2 cellular contexts compared by ENCODE assay signal in the genomic region with DNA sequence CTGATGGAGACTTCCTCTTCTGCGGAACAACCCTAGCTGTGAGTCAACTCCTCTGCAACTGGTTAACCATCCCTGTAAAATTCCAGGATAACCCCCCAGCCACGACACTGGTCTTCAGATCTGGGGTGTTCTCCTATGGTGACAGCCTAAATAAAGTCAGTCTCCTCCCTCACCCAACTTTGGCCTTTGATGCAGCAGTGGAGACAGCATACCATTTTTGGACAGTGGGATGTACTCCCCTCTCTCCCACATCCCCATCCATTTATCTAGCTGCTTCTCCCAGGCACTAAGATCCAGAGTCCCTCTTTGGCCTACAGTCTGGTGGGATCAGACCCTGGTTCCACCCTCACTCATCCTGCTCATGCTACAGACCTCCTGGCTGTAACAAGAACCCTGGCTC.
TF ChIP-seq lines count a peak whose summit lies in the region.

No MANE protein-coding gene starts in this region.

TF ChIP-seq in H1, 55 proteins besides CTCF, POLR2A, EP300 and RAD21:
- TF ChIP-seq JUND (IDR thresholded peaks at IDR 0.05; ENCODE audit: low read length) (no peak), MAFK (IDR thresholded peaks at IDR 0.05; ENCODE audit: low read depth, low read length) (no peak), NANOG (IDR thresholded peaks at IDR 0.05; ENCODE audit: insufficient read depth, low read depth, low read length, poor library complexity, severe bottlenecking) (no peak), SP2 (IDR thresholded peaks at IDR 0.05; ENCODE audit: low read length) (no peak), BACH1 (IDR thresholded peaks at IDR 0.05; ENCODE audit: low read length) (no peak), FOSL1 (IDR thresholded peaks at IDR 0.05; ENCODE audit: insufficient read depth, low read depth, low read length) (no peak), TEAD4 (IDR thresholded peaks at IDR 0.05; ENCODE audit: low read depth, low read length) (no peak), SUZ12 (IDR thresholded peaks at IDR 0.05; ENCODE audit: low read length) (no peak), SIX5 (IDR thresholded peaks at IDR 0.05; ENCODE audit: low read depth, low read length) (no peak), POU5F1 (IDR thresholded peaks at IDR 0.05; ENCODE audit: low read depth, low read length) (no peak), ZNF274 (IDR thresholded peaks at IDR 0.05; ENCODE audit: borderline replicate concordance, extremely low read depth, low read length) (no peak), EZH2 (IDR thresholded peaks at IDR 0.05; ENCODE audit: low read depth, low read length, severe bottlenecking) (no peak), GTF2F1 (IDR thresholded peaks at IDR 0.05; ENCODE audit: borderline replicate concordance, low read depth, low read length) (no peak), PHF8 (conservative IDR thresholded peaks at IDR 0.05; ENCODE audit: low read depth, low read length) (no peak), CHD2 (IDR thresholded peaks at IDR 0.05; ENCODE audit: low read length) (no peak), RFX5 (IDR thresholded peaks at IDR 0.05; ENCODE audit: borderline replicate concordance, low read depth, low read length) (no peak), SP4 (IDR thresholded peaks at IDR 0.05; ENCODE audit: low read length) (no peak), YY1 (IDR thresholded peaks at IDR 0.05; ENCODE audit: low read depth, low read length) (no peak), RXRA (IDR thresholded peaks at IDR 0.05; ENCODE audit: insufficient read depth, low read depth, low read length) (no peak)
- TF ChIP-seq, protein P1, sequence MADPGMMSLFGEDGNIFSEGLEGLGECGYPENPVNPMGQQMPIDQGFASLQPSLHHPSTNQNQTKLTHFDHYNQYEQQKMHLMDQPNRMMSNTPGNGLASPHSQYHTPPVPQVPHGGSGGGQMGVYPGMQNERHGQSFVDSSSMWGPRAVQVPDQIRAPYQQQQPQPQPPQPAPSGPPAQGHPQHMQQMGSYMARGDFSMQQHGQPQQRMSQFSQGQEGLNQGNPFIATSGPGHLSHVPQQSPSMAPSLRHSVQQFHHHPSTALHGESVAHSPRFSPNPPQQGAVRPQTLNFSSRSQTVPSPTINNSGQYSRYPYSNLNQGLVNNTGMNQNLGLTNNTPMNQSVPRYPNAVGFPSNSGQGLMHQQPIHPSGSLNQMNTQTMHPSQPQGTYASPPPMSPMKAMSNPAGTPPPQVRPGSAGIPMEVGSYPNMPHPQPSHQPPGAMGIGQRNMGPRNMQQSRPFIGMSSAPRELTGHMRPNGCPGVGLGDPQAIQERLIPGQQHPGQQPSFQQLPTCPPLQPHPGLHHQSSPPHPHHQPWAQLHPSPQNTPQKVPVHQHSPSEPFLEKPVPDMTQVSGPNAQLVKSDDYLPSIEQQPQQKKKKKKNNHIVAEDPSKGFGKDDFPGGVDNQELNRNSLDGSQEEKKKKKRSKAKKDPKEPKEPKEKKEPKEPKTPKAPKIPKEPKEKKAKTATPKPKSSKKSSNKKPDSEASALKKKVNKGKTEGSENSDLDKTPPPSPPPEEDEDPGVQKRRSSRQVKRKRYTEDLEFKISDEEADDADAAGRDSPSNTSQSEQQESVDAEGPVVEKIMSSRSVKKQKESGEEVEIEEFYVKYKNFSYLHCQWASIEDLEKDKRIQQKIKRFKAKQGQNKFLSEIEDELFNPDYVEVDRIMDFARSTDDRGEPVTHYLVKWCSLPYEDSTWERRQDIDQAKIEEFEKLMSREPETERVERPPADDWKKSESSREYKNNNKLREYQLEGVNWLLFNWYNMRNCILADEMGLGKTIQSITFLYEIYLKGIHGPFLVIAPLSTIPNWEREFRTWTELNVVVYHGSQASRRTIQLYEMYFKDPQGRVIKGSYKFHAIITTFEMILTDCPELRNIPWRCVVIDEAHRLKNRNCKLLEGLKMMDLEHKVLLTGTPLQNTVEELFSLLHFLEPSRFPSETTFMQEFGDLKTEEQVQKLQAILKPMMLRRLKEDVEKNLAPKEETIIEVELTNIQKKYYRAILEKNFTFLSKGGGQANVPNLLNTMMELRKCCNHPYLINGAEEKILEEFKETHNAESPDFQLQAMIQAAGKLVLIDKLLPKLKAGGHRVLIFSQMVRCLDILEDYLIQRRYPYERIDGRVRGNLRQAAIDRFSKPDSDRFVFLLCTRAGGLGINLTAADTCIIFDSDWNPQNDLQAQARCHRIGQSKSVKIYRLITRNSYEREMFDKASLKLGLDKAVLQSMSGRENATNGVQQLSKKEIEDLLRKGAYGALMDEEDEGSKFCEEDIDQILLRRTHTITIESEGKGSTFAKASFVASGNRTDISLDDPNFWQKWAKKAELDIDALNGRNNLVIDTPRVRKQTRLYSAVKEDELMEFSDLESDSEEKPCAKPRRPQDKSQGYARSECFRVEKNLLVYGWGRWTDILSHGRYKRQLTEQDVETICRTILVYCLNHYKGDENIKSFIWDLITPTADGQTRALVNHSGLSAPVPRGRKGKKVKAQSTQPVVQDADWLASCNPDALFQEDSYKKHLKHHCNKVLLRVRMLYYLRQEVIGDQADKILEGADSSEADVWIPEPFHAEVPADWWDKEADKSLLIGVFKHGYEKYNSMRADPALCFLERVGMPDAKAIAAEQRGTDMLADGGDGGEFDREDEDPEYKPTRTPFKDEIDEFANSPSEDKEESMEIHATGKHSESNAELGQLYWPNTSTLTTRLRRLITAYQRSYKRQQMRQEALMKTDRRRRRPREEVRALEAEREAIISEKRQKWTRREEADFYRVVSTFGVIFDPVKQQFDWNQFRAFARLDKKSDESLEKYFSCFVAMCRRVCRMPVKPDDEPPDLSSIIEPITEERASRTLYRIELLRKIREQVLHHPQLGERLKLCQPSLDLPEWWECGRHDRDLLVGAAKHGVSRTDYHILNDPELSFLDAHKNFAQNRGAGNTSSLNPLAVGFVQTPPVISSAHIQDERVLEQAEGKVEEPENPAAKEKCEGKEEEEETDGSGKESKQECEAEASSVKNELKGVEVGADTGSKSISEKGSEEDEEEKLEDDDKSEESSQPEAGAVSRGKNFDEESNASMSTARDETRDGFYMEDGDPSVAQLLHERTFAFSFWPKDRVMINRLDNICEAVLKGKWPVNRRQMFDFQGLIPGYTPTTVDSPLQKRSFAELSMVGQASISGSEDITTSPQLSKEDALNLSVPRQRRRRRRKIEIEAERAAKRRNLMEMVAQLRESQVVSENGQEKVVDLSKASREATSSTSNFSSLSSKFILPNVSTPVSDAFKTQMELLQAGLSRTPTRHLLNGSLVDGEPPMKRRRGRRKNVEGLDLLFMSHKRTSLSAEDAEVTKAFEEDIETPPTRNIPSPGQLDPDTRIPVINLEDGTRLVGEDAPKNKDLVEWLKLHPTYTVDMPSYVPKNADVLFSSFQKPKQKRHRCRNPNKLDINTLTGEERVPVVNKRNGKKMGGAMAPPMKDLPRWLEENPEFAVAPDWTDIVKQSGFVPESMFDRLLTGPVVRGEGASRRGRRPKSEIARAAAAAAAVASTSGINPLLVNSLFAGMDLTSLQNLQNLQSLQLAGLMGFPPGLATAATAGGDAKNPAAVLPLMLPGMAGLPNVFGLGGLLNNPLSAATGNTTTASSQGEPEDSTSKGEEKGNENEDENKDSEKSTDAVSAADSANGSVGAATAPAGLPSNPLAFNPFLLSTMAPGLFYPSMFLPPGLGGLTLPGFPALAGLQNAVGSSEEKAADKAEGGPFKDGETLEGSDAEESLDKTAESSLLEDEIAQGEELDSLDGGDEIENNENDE (IDR thresholded peaks at IDR 0.05; ENCODE audit: insufficient replicate concordance, low read length), result no peak

TF ChIP-seq in GM12891, 5 proteins besides CTCF, POLR2A, EP300 and RAD21:
- TF ChIP-seq TAF1 (IDR thresholded peaks at IDR 0.05; ENCODE audit: low read depth, low read length), result no peak
- TF ChIP-seq POLR2AphosphoS5 (IDR thresholded peaks at IDR 0.05; ENCODE audit: low read depth, low read length), result no peak
- TF ChIP-seq SPI1 (IDR thresholded peaks at IDR 0.05; ENCODE audit: low read depth, low read length), result no peak
- TF ChIP-seq PAX5 (IDR thresholded peaks at IDR 0.05; ENCODE audit: insufficient read depth, low read length, severe bottlenecking), result no peak
- no peak for TF ChIP-seq POU2F2 (IDR thresholded peaks at IDR 0.05; ENCODE audit: low read depth, low read length)
TF ChIP-seq in GM12891: peak in this region for 0.
